12 cellular contexts compared by ENCODE assay signal in the genomic region with DNA sequence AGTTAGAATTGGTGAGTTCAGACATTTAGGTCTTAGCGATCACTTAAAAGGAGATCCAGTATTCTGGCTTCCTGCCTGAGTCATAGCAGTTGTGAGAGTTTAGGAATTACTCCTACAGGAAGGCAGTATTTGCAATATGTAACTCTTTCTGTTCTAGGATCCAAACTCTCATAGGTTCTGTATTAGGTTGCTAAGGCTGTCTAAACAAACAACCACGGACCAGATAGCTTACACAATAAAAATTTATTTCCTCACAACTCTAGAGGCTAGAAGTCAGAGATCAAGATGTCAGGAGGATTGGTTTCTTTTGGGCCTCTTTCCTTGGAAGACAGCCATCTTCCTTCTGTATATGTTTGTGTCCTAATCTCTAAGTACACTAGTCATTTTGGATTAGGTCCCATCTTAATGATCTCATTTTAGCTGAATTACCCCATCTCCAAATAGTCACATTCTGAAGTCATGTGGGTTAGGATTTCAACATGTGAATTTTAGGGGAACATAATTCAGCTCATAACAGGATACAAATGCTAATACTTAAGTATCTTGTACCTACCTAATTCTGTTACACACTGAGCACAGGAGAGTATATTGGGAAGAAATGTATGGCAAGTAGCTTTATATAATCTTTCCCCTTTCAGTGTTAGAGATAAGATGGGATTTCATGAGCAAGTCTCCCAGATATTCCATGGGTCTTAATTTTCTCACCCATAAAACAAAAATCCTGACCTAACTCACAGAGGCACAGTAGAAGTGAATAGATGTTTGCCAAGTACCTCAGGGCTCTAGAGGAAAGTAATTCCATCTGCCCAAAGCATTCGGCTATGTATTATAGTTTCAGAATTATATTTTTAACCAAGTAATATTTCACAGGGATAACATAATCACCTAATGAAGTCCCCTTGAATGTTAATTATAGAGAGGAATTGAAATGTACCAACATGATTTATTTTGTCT.
A peak's percentile ranks its signal among the peaks of the same experiment; 100 is the strongest.
DNase-seq lines count a peak whose midpoint lies in the region; ATAC-seq and TF ChIP-seq lines count a peak whose summit lies in the region.
"Had no signal": no experiment of that assay in that cellular context is flagged by ENCODE, and none has a peak within 500 bp of the region (broad histone marks: within the 10 kb centered on the region; RNA-seq: fewer than 3 reads in every experiment).

No MANE protein-coding gene starts in this region.

- H3K9me3 Mint-ChIP-seq in activated CD4-positive, alpha-beta T cell treated with anti-CD3 and anti-CD28 coated beads, Interleukin-2, amount 10 ng/mL, durations not matched to agents 24 days and 14 days, result no peaks in the 10 kb centered on the region

- no peaks in the 10 kb centered on the region for H3F3A ChIP-seq in smooth muscle cell (ENCODE audit: low read depth)

- no peak overlapping the region for H3K27ac Mint-ChIP-seq in activated CD4-positive, alpha-beta T cell treated with anti-CD3 and anti-CD28 coated beads, Interleukin-2, amount 10 ng/mL, durations not matched to agents 24 days and 14 days
- H3K27ac Mint-ChIP-seq: activated T-helper 17 cell treated with anti-CD3 and anti-CD28 coated beads, Interleukin-2, amount 50 U/mL, for 72 hours had no signal

- peak overlapping the region; percentile 9 for H3K4me2 ChIP-seq in smooth muscle cell
- H3K4me2 ChIP-seq: KMS-11 had no signal

- H3K36me3 Mint-ChIP-seq in activated CD4-positive, alpha-beta T cell treated with anti-CD3 and anti-CD28 coated beads, Interleukin-2, amount 10 ng/mL, durations not matched to agents 24 days and 14 days (ENCODE audit: low read depth), result no peaks in the 10 kb centered on the region

- H2AFZ ChIP-seq in smooth muscle cell (ENCODE audit: low read depth), result peak overlapping the region; percentile 73

- no peak overlapping the region for H3K4me3 ChIP-seq in HEK293 (ENCODE audit: low read depth, low read length)
- no peak overlapping the region for H3K4me3 ChIP-seq in heart left ventricle
- H3K4me3 ChIP-seq in smooth muscle cell, result no peak overlapping the region
- H3K4me3 ChIP-seq: skin epidermis had no signal

- no peaks in the 10 kb centered on the region for H3K9me3 ChIP-seq in HEK293 (ENCODE audit: control insufficient read depth, insufficient read depth, low read depth, low read length)
- peaks cover 0 to 22% (median under 1%) of the 10 kb centered on the region in 12 donors for H3K9me3 ChIP-seq in heart left ventricle
- H3K9me3 ChIP-seq in smooth muscle cell (replicated peaks; ENCODE audit: low read depth), result peaks cover under 1% of the 10 kb centered on the region

- TF ChIP-seq CTCF in HEK293 (tag by site-specific recombination; IDR thresholded peaks at IDR 0.05) (no peak), VCaP (conservative IDR thresholded peaks at IDR 0.05) (no peak), heart left ventricle (IDR thresholded peaks at IDR 0.05) (no peak), smooth muscle cell (IDR thresholded peaks at IDR 0.05; ENCODE audit: borderline replicate concordance, insufficient read depth, poor library complexity, severe bottlenecking) (no peak)

- DNase-seq in heart left ventricle (no peak), smooth muscle cell (lab: John Stamatoyannopoulos, UW; ENCODE audit: unreplicated experiment) (no peak), nucleus accumbens (lab: John Stamatoyannopoulos, UW) (no peak), NCI-H1105 (lab: John Stamatoyannopoulos, UW) (no peak)
- no peak for DNase-seq in activated CD4-positive, alpha-beta T cell treated with anti-CD3 and anti-CD28 coated beads, Interleukin-2, amount 10 ng/mL, durations not matched to agents 24 days and 14 days
- DNase-seq: hippocampal formation had no signal

- peak overlapping the region; percentile 19 for H3K9ac ChIP-seq in smooth muscle cell (ENCODE audit: low read depth)
- H3K9ac ChIP-seq: KMS-11 had no signal

- H3K4me3 Mint-ChIP-seq in activated CD4-positive, alpha-beta T cell treated with anti-CD3 and anti-CD28 coated beads, Interleukin-2, amount 10 ng/mL, durations not matched to agents 24 days and 14 days, result no peak overlapping the region
- H3K4me3 Mint-ChIP-seq: activated T-helper 17 cell treated with anti-CD3 and anti-CD28 coated beads, Interleukin-2, amount 50 U/mL, for 72 hours had no signal

- 44 to 60% (median 51%) methylated on average over 3 of the region's 3 CpGs for WGBS in heart left ventricle, 4 donors
- WGBS in smooth muscle cell (ENCODE audit: low lambda C conversion rate), result 52% methylated on average over 3 of the region's 3 CpGs

- TF ChIP-seq POLR2A in heart left ventricle (IDR thresholded peaks at IDR 0.05), result no peak

- intact Hi-C loops in heart left ventricle (cut with DNase I), result no loop called here
- intact Hi-C loops in activated CD4-positive, alpha-beta T cell treated with anti-CD3 and anti-CD28 coated beads, Interleukin-2, amount 10 ng/mL, durations not matched to agents 24 days and 14 days (cut with micrococcal nuclease), result no loop called here

- H3K27me3 Mint-ChIP-seq in activated CD4-positive, alpha-beta T cell treated with anti-CD3 and anti-CD28 coated beads, Interleukin-2, amount 10 ng/mL, durations not matched to agents 24 days and 14 days, result no peaks in the 10 kb centered on the region

- POLR2A ChIA-PET in HEK293 (lab: Yijun Ruan, JAX), result no interaction called here

- no peak overlapping the region for H3K27ac ChIP-seq in HEK293 (ENCODE audit: extremely low read depth, low read depth, low read length)
- peak overlapping the region; percentile 71 for H3K27ac ChIP-seq in VCaP
- peak overlapping the region in 7 of 12 donors; percentile 16 to 46 (median 25) for H3K27ac ChIP-seq in heart left ventricle
- peak overlapping the region; percentile 72 for H3K27ac ChIP-seq in smooth muscle cell (ENCODE audit: low read depth)
- H3K27ac ChIP-seq: KMS-11 had no signal

- no peaks in the 10 kb centered on the region for H4K20me1 ChIP-seq in smooth muscle cell (ENCODE audit: low read depth)

- H3K4me1 Mint-ChIP-seq in activated CD4-positive, alpha-beta T cell treated with anti-CD3 and anti-CD28 coated beads, Interleukin-2, amount 10 ng/mL, durations not matched to agents 24 days and 14 days, result no peaks in the 10 kb centered on the region
- H3K4me1 Mint-ChIP-seq: activated T-helper 17 cell treated with anti-CD3 and anti-CD28 coated beads, Interleukin-2, amount 50 U/mL, for 72 hours had no signal

- CTCF ChIA-PET in HEK293 (lab: Yijun Ruan, JAX), result interaction anchor here (0.7 kb wide), 1 partner anchor 20 kb away, joined by 3 read pairs; no protein-coding TSS in a partner anchor

- H3K4me1 ChIP-seq in HEK293 (ENCODE audit: control insufficient read depth, insufficient read depth, low read length) (no peaks in the 10 kb centered on the region), heart left ventricle (no peaks in the 10 kb centered on the region), smooth muscle cell (ENCODE audit: low read depth) (no peaks in the 10 kb centered on the region)

- no peaks in the 10 kb centered on the region for H3K79me2 ChIP-seq in smooth muscle cell (ENCODE audit: low read depth)

- peak; percentile 51 to 95 (median 76) for ATAC-seq in heart left ventricle
- ATAC-seq in activated CD4-positive, CD25-positive, alpha-beta regulatory T cell treated with anti-CD3 and anti-CD28 coated beads, Interleukin-2, amount 50 U/mL, for 24 hours, result no peak
- ATAC-seq: activated T-helper 17 cell treated with anti-CD3 and anti-CD28 coated beads, Interleukin-2, amount 50 U/mL, for 72 hours had no signal

- H3K36me3 ChIP-seq in HEK293 (ENCODE audit: control insufficient read depth in 2 of 2, insufficient read depth in 1 of 2, low read length in 2 of 2), result no peaks in the 10 kb centered on the region
- no peaks in the 10 kb centered on the region for H3K36me3 ChIP-seq in heart left ventricle
- no peaks in the 10 kb centered on the region for H3K36me3 ChIP-seq in smooth muscle cell (ENCODE audit: low read depth)

- H3K27me3 ChIP-seq in heart left ventricle (no peaks in the 10 kb centered on the region), smooth muscle cell (ENCODE audit: low read depth) (no peaks in the 10 kb centered on the region)

TF ChIP-seq in HEK293, 187 proteins besides CTCF, POLR2A, EP300 and RAD21 (continues in another document):
- TF ChIP-seq, protein P1, sequence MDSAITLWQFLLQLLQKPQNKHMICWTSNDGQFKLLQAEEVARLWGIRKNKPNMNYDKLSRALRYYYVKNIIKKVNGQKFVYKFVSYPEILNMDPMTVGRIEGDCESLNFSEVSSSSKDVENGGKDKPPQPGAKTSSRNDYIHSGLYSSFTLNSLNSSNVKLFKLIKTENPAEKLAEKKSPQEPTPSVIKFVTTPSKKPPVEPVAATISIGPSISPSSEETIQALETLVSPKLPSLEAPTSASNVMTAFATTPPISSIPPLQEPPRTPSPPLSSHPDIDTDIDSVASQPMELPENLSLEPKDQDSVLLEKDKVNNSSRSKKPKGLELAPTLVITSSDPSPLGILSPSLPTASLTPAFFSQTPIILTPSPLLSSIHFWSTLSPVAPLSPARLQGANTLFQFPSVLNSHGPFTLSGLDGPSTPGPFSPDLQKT (IDR thresholded peaks at IDR 0.05; ENCODE audit: borderline replicate concordance, low read depth, low read length), result no peak
- no peak for TF ChIP-seq ZFHX2 (tag by site-specific recombination; conservative IDR thresholded peaks at IDR 0.05)
- no peak for TF ChIP-seq ZNF654 (tag by site-specific recombination; IDR thresholded peaks at IDR 0.05; ENCODE audit: low read depth)
- TF ChIP-seq ZNF660 (tag by site-specific recombination; IDR thresholded peaks at IDR 0.05), result peak; percentile 85
- TF ChIP-seq HOXD13 (CRISPR knock-in tag; IDR thresholded peaks at IDR 0.05; ENCODE audit: borderline replicate concordance), result no peak
- TF ChIP-seq ZNF366 (tag by site-specific recombination; conservative IDR thresholded peaks at IDR 0.05), result peak; percentile 62
- TF ChIP-seq, protein P2, sequence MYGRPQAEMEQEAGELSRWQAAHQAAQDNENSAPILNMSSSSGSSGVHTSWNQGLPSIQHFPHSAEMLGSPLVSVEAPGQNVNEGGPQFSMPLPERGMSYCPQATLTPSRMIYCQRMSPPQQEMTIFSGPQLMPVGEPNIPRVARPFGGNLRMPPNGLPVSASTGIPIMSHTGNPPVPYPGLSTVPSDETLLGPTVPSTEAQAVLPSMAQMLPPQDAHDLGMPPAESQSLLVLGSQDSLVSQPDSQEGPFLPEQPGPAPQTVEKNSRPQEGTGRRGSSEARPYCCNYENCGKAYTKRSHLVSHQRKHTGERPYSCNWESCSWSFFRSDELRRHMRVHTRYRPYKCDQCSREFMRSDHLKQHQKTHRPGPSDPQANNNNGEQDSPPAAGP (tag by site-specific recombination; IDR thresholded peaks at IDR 0.05), result no peak

Comparison
In these comparisons a context has a peak if more than half of its experiments do, and no peak if none do; other contexts are left out.
1. ATAC-seq: peak in heart left ventricle (4 of 4); none in activated CD4-positive, CD25-positive, alpha-beta regulatory T cell treated with anti-CD3 and anti-CD28 coated beads, Interleukin-2, amount 50 U/mL, for 24 hours (0 of 2).